Comparison of ENCODE assay signal across 13 cellular contexts in the genomic region with DNA sequence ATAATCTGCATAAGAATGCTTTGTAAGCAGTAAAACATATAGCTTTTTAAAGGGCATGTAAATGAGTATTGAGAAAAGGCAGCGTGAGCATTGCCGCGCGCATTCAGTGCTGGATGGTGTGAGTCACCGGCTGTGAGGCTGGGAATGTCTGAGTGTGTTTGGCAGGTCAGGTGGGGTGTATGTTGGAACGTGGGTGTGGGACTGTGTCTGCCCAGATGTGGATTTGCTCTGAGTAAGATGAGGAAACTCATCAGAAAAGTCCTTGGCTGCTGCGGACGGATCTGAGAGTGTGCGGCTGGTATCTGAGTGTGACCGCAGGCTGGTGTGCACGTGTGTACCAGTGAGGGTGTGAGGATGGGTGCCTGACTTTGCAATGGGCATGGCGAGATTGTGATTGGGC.
DNase-seq lines count a peak whose midpoint lies in the region; ATAC-seq and TF ChIP-seq lines count a peak whose summit lies in the region.
"Had no signal": no experiment of that assay in that cellular context is flagged by ENCODE, and none has a peak within 500 bp of the region (broad histone marks: within the 10 kb centered on the region; RNA-seq: fewer than 3 reads in every experiment).

No MANE protein-coding gene starts in this region.

- in situ Hi-C loops in astrocyte of the spinal cord (cut with HindIII; ENCODE audit: low sequenced_read_pairs) = no loop called here

- TF ChIP-seq CTCF in HFF-Myc (IDR thresholded peaks at IDR 0.05; ENCODE audit: low read depth, low read length, missing control alignments) (no peak), astrocyte of the spinal cord (IDR thresholded peaks at IDR 0.05; ENCODE audit: low read depth, low read length) (no peak)

- ATAC-seq in GM18867 (IDR thresholded peaks at IDR 0.05; ENCODE audit: unreplicated experiment) = no peak
- ATAC-seq: HepG2 had no signal

- intact Hi-C loops in cardiac septum (cut with DNase I) = no loop called here

- H3K4me3 ChIP-seq in HFF-Myc (replicated peaks; ENCODE audit: low read depth, low read length) (no peak overlapping the region), astrocyte of the spinal cord (ENCODE audit: low read depth, low read length) (no peak overlapping the region)

- DNase-seq in A172 (ENCODE audit: low spot score) = peak; percentile 72
- DNase-seq in HFF-Myc (ENCODE audit: extremely low read depth, low read depth) = peak; percentile 46
- peak; percentile 86 for DNase-seq in astrocyte of the spinal cord (ENCODE audit: low read depth, low spot score)
- DNase-seq in islet precursor cell = peak; percentile 89
- no peak for DNase-seq in NCI-H1436 treated with DMSO at 0.1 percent for 48 hours (lab: John Stamatoyannopoulos, UW)
- DNase-seq in cardiac septum (ENCODE audit: low spot score) = no peak
- no peak for DNase-seq in NCI-H128 (lab: John Stamatoyannopoulos, UW; ENCODE audit: unreplicated experiment)
- DNase-seq: 8988T, DMS79 treated with DMSO at 0.1 percent for 48 hours, naive B cell, NCI-H2029 had no signal

Comparison
In these comparisons a context has a peak if more than half of its experiments do, and no peak if none do; other contexts are left out.
1. DNase-seq: peak in A172 (single experiment), HFF-Myc (single experiment), astrocyte of the spinal cord (single experiment) and islet precursor cell (single experiment); none in NCI-H1436 treated with DMSO at 0.1 percent for 48 hours (single experiment), cardiac septum (single experiment) and NCI-H128 (single experiment).